1 cellular context compared by ENCODE assay signal in genomic region chr1:85279463-85280080, GRCh38.
TF ChIP-seq lines count a peak whose summit lies in the region.

No MANE protein-coding gene starts in this region.

TF ChIP-seq in K562, 482 proteins besides CTCF, POLR2A, EP300 and RAD21 (continued from another document and continues in another):
- peak; percentile 84 for TF ChIP-seq BACH1 (tag; IDR thresholded peaks at IDR 0.05)
- TF ChIP-seq SMAD3 (CRISPR knock-in tag; conservative IDR thresholded peaks at IDR 0.05), result peak; percentile 73; the same call in 1 of the 2 replicates
- TF ChIP-seq, protein P1, sequence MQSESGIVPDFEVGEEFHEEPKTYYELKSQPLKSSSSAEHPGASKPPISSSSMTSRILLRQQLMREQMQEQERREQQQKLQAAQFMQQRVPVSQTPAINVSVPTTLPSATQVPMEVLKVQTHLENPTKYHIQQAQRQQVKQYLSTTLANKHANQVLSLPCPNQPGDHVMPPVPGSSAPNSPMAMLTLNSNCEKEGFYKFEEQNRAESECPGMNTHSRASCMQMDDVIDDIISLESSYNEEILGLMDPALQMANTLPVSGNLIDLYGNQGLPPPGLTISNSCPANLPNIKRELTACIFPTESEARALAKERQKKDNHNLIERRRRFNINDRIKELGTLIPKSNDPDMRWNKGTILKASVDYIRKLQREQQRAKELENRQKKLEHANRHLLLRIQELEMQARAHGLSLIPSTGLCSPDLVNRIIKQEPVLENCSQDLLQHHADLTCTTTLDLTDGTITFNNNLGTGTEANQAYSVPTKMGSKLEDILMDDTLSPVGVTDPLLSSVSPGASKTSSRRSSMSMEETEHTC (IDR thresholded peaks at IDR 0.05), result no peak
- TF ChIP-seq, protein P2, sequence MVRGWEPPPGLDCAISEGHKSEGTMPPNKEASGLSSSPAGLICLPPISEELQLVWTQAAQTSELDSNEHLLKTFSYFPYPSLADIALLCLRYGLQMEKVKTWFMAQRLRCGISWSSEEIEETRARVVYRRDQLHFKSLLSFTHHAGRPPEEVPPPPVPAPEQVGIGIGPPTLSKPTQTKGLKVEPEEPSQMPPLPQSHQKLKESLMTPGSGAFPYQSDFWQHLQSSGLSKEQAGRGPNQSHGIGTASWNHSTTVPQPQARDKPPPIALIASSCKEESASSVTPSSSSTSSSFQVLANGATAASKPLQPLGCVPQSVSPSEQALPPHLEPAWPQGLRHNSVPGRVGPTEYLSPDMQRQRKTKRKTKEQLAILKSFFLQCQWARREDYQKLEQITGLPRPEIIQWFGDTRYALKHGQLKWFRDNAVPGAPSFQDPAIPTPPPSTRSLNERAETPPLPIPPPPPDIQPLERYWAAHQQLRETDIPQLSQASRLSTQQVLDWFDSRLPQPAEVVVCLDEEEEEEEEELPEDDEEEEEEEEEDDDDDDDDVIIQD (CRISPR knock-in tag; IDR thresholded peaks at IDR 0.05), result peak; percentile 57; the same call in 1 of the 2 replicates
- no peak for TF ChIP-seq REST (CRISPR knock-in tag; IDR thresholded peaks at IDR 0.05; ENCODE audit: low read depth)
- no peak for TF ChIP-seq TCF7 (IDR thresholded peaks at IDR 0.05; ENCODE audit: borderline replicate concordance)
- TF ChIP-seq GMEB1 (CRISPR knock-in tag; IDR thresholded peaks at IDR 0.05), result 0 out of 2 replicates have a peak, but pooled peaks have one; percentile 34
- TF ChIP-seq ZNF76 (CRISPR knock-in tag; IDR thresholded peaks at IDR 0.05; ENCODE audit: borderline replicate concordance), result peak; percentile 87
- TF ChIP-seq, protein P3, sequence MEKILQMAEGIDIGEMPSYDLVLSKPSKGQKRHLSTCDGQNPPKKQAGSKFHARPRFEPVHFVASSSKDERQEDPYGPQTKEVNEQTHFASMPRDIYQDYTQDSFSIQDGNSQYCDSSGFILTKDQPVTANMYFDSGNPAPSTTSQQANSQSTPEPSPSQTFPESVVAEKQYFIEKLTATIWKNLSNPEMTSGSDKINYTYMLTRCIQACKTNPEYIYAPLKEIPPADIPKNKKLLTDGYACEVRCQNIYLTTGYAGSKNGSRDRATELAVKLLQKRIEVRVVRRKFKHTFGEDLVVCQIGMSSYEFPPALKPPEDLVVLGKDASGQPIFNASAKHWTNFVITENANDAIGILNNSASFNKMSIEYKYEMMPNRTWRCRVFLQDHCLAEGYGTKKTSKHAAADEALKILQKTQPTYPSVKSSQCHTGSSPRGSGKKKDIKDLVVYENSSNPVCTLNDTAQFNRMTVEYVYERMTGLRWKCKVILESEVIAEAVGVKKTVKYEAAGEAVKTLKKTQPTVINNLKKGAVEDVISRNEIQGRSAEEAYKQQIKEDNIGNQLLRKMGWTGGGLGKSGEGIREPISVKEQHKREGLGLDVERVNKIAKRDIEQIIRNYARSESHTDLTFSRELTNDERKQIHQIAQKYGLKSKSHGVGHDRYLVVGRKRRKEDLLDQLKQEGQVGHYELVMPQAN (IDR thresholded peaks at IDR 0.05; ENCODE audit: borderline replicate concordance), result no peak
- TF ChIP-seq EWSR1 (IDR thresholded peaks at IDR 0.05; ENCODE audit: borderline replicate concordance, low read depth, partially characterized antibody), result no peak
- TF ChIP-seq MLX (CRISPR knock-in tag; conservative IDR thresholded peaks at IDR 0.05), result no peak
- peak; percentile 89; the same call in 1 of the 2 replicates for TF ChIP-seq ZNF589 (CRISPR knock-in tag; IDR thresholded peaks at IDR 0.05; ENCODE audit: low read depth)
- 0 out of 2 replicates have a peak, but pooled peaks have one; percentile 11 for TF ChIP-seq KLF13 (tag; IDR thresholded peaks at IDR 0.05; ENCODE audit: borderline replicate concordance, low read depth)
- TF ChIP-seq PCBP2 (IDR thresholded peaks at IDR 0.05; ENCODE audit: low read depth, low read length, poor library complexity, severe bottlenecking), result no peak
- TF ChIP-seq XRCC4 (IDR thresholded peaks at IDR 0.05; ENCODE audit: extremely low read depth, insufficient read depth, insufficient read length), result no peak
- TF ChIP-seq GTF2F1 (IDR thresholded peaks at IDR 0.05; ENCODE audit: low read depth, low read length), result no peak
- 0 out of 2 replicates have a peak, but pooled peaks have one; percentile 15 for TF ChIP-seq OTX1 (CRISPR knock-in tag; IDR thresholded peaks at IDR 0.05)
- peak; percentile 70; the same call in 1 of the 2 replicates for TF ChIP-seq HSF4 (CRISPR knock-in tag; IDR thresholded peaks at IDR 0.05; ENCODE audit: borderline replicate concordance)
- TF ChIP-seq RREB1 (CRISPR knock-in tag; IDR thresholded peaks at IDR 0.05), result peak; percentile 81; the same call in 1 of the 2 replicates
- TF ChIP-seq STAT5B (CRISPR knock-in tag; IDR thresholded peaks at IDR 0.05), result no peak; the same call in 1 of the 2 replicates
- no peak for TF ChIP-seq HBP1 (CRISPR knock-in tag; IDR thresholded peaks at IDR 0.05)
- peak; percentile 30; the same call in 1 of the 2 replicates for TF ChIP-seq RFX7 (CRISPR knock-in tag; IDR thresholded peaks at IDR 0.05)
- no peak for TF ChIP-seq ZNF263 (CRISPR knock-in tag; IDR thresholded peaks at IDR 0.05; ENCODE audit: borderline replicate concordance)
- 0 out of 2 replicates have a peak, but pooled peaks have one; percentile 12 for TF ChIP-seq NFIX (CRISPR knock-in tag; IDR thresholded peaks at IDR 0.05; ENCODE audit: low read depth)
- TF ChIP-seq TRIM25 (IDR thresholded peaks at IDR 0.05; ENCODE audit: borderline replicate concordance), result no peak
- no peak for TF ChIP-seq GATAD2B (IDR thresholded peaks at IDR 0.05; ENCODE audit: borderline replicate concordance)
- TF ChIP-seq, protein P4, sequence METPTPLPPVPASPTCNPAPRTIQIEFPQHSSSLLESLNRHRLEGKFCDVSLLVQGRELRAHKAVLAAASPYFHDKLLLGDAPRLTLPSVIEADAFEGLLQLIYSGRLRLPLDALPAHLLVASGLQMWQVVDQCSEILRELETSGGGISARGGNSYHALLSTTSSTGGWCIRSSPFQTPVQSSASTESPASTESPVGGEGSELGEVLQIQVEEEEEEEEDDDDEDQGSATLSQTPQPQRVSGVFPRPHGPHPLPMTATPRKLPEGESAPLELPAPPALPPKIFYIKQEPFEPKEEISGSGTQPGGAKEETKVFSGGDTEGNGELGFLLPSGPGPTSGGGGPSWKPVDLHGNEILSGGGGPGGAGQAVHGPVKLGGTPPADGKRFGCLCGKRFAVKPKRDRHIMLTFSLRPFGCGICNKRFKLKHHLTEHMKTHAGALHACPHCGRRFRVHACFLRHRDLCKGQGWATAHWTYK (CRISPR knock-in tag; IDR thresholded peaks at IDR 0.05), result peak; percentile 93
- TF ChIP-seq THRB (CRISPR knock-in tag; conservative IDR thresholded peaks at IDR 0.05), result 0 out of 2 replicates have a peak, but pooled peaks have one; percentile 44
- TF ChIP-seq YBX1 (IDR thresholded peaks at IDR 0.05), result no peak
